Comparison of ENCODE assay signal across 1 cellular context in genomic region chr2:69720404-69720803, GRCh38.
TF ChIP-seq lines count a peak whose summit lies in the region.

No MANE protein-coding gene starts in this region.

TF ChIP-seq in H1, 55 proteins besides CTCF, POLR2A, EP300 and RAD21 (continued from another document):
- TF ChIP-seq SIX5 (IDR thresholded peaks at IDR 0.05; ENCODE audit: low read depth, low read length) (no peak), TEAD4 (IDR thresholded peaks at IDR 0.05; ENCODE audit: low read depth, low read length) (no peak), MAX (IDR thresholded peaks at IDR 0.05) (no peak), BCL11A (IDR thresholded peaks at IDR 0.05; ENCODE audit: low read depth in 2 of 2, low read length in 2 of 2) (no peak), CTBP2 (IDR thresholded peaks at IDR 0.05; ENCODE audit: borderline replicate concordance, insufficient read depth, insufficient read length, low read length) (no peak), CBX5 (IDR thresholded peaks at IDR 0.05; ENCODE audit: low read depth, low read length) (no peak), POU5F1 (IDR thresholded peaks at IDR 0.05; ENCODE audit: low read depth, low read length) (no peak), GABPA (IDR thresholded peaks at IDR 0.05; ENCODE audit: borderline replicate concordance, insufficient read depth, low read length) (no peak), TCF12 (IDR thresholded peaks at IDR 0.05; ENCODE audit: low read depth, low read length) (no peak), POLR2AphosphoS5 (IDR thresholded peaks at IDR 0.05; ENCODE audit: low read depth, low read length) (no peak), CHD7 (IDR thresholded peaks at IDR 0.05; ENCODE audit: insufficient replicate concordance, low read length) (no peak)
- TF ChIP-seq, protein P1, sequence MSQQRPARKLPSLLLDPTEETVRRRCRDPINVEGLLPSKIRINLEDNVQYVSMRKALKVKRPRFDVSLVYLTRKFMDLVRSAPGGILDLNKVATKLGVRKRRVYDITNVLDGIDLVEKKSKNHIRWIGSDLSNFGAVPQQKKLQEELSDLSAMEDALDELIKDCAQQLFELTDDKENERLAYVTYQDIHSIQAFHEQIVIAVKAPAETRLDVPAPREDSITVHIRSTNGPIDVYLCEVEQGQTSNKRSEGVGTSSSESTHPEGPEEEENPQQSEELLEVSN (IDR thresholded peaks at IDR 0.05): no peak
